In the genomic region with DNA sequence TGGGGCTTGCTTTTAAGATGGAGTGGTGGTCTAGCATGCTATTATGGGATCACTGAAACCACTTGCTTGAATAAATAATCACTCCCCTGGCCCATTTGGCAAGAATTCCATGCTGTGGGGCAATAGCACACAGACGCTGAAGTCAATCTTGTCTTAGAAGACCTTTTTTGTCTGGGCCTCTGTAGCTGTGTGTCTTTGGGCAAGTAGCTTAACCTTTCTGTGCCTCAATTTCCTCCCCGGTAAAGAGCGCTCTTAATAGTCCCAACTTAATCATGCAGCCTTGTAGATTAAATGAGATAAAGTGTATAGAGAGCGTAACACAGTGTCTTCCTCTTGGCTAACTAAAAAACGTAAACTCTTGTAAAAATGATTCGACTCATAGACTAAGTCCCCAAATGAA, we compare ENCODE assay signal across 10 cellular contexts.
"Had no signal": no experiment of that assay in that cellular context is flagged by ENCODE, and none has a peak within 500 bp of the region (broad histone marks: within the 10 kb centered on the region; RNA-seq: fewer than 3 reads in every experiment).

No MANE protein-coding gene starts in this region.

- H3K4me1 ChIP-seq: HAP-1 had no signal

- H3K9ac ChIP-seq: GM23248 had no signal

- H3K9me3 Mint-ChIP-seq: GM23338, H9, HFFc6 had no signal

- H3K27ac ChIP-seq: GM23248 had no signal

- ATAC-seq: GM23338, HCT116 had no signal

- H3K27ac Mint-ChIP-seq: GM23338, H9, HFFc6 had no signal

- DNase-seq: GM23248, GOT3, H7, H9, HCEC 1CT, HFFc6 had no signal

- H3K9me3 ChIP-seq: HAP-1 had no signal

- H3K4me2 ChIP-seq: GM23338 had no signal

- H3K36me3 ChIP-seq: HAP-1 had no signal

- H3K4me3 ChIP-seq: GM23248, GM23338, HAP-1 had no signal

- FAIRE-seq: H54 had no signal

- H3K4me3 Mint-ChIP-seq: GM23338, H9, HFFc6 had no signal

- H2AFZ ChIP-seq: GM23248, GM23338 had no signal
